ENCODE assay signal across 12 cellular contexts in genomic region chr2:128268611-128269357, GRCh38.
"Had no signal": no experiment of that assay in that cellular context is flagged by ENCODE, and none has a peak within 500 bp of the region (broad histone marks: within the 10 kb centered on the region; RNA-seq: fewer than 3 reads in every experiment).

No MANE protein-coding gene starts in this region.

- ATAC-seq: mucosa of descending colon; naive thymus-derived CD8-positive, alpha-beta T cell had no signal

- H3K27ac ChIP-seq: stomach, uterus had no signal

- H3K9me3 ChIP-seq: mucosa of descending colon, stomach, uterus had no signal

- DNase-seq: activated CD4-positive, alpha-beta T cell treated with anti-CD3 and anti-CD28 coated beads, Interleukin-2, amount 50 U/mL, for 1 hour; activated naive CD4-positive, alpha-beta T cell treated with anti-CD3 and anti-CD28 coated beads for 36 hours; cortex of kidney; erythroblast; hippocampal formation; kidney glomerular epithelial cell; mammary epithelial cell; stimulated activated CD4-positive, alpha-beta T cell treated with anti-CD3 and anti-CD28 coated beads, Interleukin-4, amount 100 ng/mL, for 4 hours; stomach had no signal

- H3K27me3 ChIP-seq: stomach, uterus had no signal

- H3K36me3 ChIP-seq: uterus had no signal

- H3K4me1 ChIP-seq: uterus had no signal

- H3K4me3 ChIP-seq: mucosa of descending colon, stomach, uterus had no signal
